1 cellular context compared by ENCODE assay signal in the genomic region with DNA sequence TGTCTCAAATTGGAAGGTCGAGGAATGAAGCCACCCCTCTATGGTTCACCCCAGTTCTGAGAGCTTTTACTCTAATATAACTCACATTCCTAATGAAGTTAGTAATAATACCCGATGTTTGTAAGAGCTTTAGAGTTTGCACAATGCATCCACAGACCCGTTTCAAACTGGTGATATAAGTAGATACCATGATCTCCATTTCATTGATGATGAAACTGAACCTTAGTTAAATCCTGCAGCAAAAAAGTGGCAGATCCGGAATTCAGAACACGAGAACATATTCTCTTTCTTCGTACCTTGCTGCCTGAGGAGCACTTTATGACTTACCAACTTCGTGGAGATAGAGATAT.
TF ChIP-seq lines count a peak whose summit lies in the region.

No MANE protein-coding gene starts in this region.

TF ChIP-seq in SK-N-SH, 30 proteins besides CTCF, POLR2A, EP300 and RAD21 (continued from another document):
- TF ChIP-seq, protein P1, sequence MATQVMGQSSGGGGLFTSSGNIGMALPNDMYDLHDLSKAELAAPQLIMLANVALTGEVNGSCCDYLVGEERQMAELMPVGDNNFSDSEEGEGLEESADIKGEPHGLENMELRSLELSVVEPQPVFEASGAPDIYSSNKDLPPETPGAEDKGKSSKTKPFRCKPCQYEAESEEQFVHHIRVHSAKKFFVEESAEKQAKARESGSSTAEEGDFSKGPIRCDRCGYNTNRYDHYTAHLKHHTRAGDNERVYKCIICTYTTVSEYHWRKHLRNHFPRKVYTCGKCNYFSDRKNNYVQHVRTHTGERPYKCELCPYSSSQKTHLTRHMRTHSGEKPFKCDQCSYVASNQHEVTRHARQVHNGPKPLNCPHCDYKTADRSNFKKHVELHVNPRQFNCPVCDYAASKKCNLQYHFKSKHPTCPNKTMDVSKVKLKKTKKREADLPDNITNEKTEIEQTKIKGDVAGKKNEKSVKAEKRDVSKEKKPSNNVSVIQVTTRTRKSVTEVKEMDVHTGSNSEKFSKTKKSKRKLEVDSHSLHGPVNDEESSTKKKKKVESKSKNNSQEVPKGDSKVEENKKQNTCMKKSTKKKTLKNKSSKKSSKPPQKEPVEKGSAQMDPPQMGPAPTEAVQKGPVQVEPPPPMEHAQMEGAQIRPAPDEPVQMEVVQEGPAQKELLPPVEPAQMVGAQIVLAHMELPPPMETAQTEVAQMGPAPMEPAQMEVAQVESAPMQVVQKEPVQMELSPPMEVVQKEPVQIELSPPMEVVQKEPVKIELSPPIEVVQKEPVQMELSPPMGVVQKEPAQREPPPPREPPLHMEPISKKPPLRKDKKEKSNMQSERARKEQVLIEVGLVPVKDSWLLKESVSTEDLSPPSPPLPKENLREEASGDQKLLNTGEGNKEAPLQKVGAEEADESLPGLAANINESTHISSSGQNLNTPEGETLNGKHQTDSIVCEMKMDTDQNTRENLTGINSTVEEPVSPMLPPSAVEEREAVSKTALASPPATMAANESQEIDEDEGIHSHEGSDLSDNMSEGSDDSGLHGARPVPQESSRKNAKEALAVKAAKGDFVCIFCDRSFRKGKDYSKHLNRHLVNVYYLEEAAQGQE (IDR thresholded peaks at IDR 0.05; ENCODE audit: low read depth, low read length) = no peak
- TF ChIP-seq MEF2A (IDR thresholded peaks at IDR 0.05; ENCODE audit: borderline replicate concordance, low read depth) = no peak
- TF ChIP-seq SIN3A (IDR thresholded peaks at IDR 0.05; ENCODE audit: borderline replicate concordance, low read depth, low read length) = no peak
- no peak for TF ChIP-seq YY1 (IDR thresholded peaks at IDR 0.05; ENCODE audit: low read depth)
- TF ChIP-seq, protein P2, sequence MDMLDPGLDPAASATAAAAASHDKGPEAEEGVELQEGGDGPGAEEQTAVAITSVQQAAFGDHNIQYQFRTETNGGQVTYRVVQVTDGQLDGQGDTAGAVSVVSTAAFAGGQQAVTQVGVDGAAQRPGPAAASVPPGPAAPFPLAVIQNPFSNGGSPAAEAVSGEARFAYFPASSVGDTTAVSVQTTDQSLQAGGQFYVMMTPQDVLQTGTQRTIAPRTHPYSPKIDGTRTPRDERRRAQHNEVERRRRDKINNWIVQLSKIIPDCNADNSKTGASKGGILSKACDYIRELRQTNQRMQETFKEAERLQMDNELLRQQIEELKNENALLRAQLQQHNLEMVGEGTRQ (IDR thresholded peaks at IDR 0.05; ENCODE audit: borderline replicate concordance, low read depth, low read length) = no peak
- TF ChIP-seq GABPA (IDR thresholded peaks at IDR 0.05; ENCODE audit: low read depth) = no peak
- TF ChIP-seq, protein P3, sequence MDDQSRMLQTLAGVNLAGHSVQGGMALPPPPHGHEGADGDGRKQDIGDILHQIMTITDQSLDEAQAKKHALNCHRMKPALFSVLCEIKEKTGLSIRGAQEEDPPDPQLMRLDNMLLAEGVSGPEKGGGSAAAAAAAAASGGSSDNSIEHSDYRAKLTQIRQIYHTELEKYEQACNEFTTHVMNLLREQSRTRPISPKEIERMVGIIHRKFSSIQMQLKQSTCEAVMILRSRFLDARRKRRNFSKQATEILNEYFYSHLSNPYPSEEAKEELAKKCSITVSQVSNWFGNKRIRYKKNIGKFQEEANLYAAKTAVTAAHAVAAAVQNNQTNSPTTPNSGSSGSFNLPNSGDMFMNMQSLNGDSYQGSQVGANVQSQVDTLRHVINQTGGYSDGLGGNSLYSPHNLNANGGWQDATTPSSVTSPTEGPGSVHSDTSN (IDR thresholded peaks at IDR 0.05) = no peak
- TF ChIP-seq, protein P4, sequence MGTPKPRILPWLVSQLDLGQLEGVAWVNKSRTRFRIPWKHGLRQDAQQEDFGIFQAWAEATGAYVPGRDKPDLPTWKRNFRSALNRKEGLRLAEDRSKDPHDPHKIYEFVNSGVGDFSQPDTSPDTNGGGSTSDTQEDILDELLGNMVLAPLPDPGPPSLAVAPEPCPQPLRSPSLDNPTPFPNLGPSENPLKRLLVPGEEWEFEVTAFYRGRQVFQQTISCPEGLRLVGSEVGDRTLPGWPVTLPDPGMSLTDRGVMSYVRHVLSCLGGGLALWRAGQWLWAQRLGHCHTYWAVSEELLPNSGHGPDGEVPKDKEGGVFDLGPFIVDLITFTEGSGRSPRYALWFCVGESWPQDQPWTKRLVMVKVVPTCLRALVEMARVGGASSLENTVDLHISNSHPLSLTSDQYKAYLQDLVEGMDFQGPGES (IDR thresholded peaks at IDR 0.05; ENCODE audit: low read depth, low read length) = no peak
- TF ChIP-seq FOXM1 (IDR thresholded peaks at IDR 0.05; ENCODE audit: low read depth) = no peak
- TF ChIP-seq GATA2 (CRISPR knock-in tag; IDR thresholded peaks at IDR 0.05) = no peak
- no peak for TF ChIP-seq POLR2AphosphoS5 (IDR thresholded peaks at IDR 0.05; ENCODE audit: low read depth, low read length)
